8 cellular contexts compared by ENCODE assay signal in the genomic region with DNA sequence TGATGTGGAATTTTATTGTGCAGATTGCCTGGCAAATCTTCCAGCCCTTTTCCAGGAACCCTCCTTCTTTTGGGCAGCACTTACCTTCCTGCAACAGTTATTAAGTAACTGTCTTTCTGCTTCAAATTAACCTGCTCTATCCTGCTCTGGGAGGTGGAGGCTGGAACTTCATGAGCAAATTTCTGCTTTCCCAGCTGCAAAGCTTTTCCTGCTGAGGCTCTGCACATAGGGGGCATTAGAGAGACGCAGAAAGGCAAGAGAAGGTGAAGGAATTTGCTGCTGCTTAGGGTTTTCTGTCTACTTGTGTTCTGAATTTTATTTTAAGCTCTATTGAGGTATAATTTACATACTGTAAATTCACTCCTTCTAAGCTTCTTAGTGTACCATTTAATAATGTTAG.
A peak's percentile ranks its signal among the peaks of the same experiment; 100 is the strongest.
DNase-seq lines count a peak whose midpoint lies in the region; ATAC-seq and TF ChIP-seq lines count a peak whose summit lies in the region.

No MANE protein-coding gene starts in this region.

- H3K9me3 ChIP-seq in Peyer's patch = no peaks in the 10 kb centered on the region

- no peak overlapping the region for H3K4me3 ChIP-seq in Peyer's patch

- CTCF ChIA-PET in activated naive CD4-positive, alpha-beta T cell treated with anti-CD3 and anti-CD28 coated beads for 36 hours (lab: Charles Lee) = interaction anchor here (0.8 to 1.3 kb wide), 6 partner anchors 11 to 600 kb away, joined by 3 to 6 read pairs (median 3); no protein-coding TSS in a partner anchor

- H3K27ac ChIP-seq in Peyer's patch = no peak overlapping the region

- TF ChIP-seq CTCF in Peyer's patch (IDR thresholded peaks at IDR 0.05) = peak in 3 of 6 experiments; percentile 27 to 54 (median 53)

- H3K27me3 Mint-ChIP-seq in activated naive CD4-positive, alpha-beta T cell treated with anti-CD3 and anti-CD28 coated beads for 36 hours (ENCODE audit: low read depth) = peaks cover 11% of the 10 kb centered on the region

- no peak overlapping the region for H3K4me3 Mint-ChIP-seq in activated naive CD4-positive, alpha-beta T cell treated with anti-CD3 and anti-CD28 coated beads for 36 hours

- no peaks in the 10 kb centered on the region for H3K27me3 ChIP-seq in Peyer's patch

- H3K27ac Mint-ChIP-seq in activated naive CD4-positive, alpha-beta T cell treated with anti-CD3 and anti-CD28 coated beads for 36 hours = no peak overlapping the region

- ATAC-seq in GM21423 (IDR thresholded peaks at IDR 0.05; ENCODE audit: unreplicated experiment) = no peak

- H3K4me1 ChIP-seq in Peyer's patch = peaks cover 0 to 17% (median 0%) of the 10 kb centered on the region in 4 donors

- peak; percentile 38 for DNase-seq in activated naive CD4-positive, alpha-beta T cell treated with anti-CD3 and anti-CD28 coated beads for 36 hours
- no peak for DNase-seq in activated naive CD4-positive, alpha-beta T cell (lab: John Stamatoyannopoulos, UW)
- DNase-seq in NCI-H82 treated with DMSO at 0.1 percent for 48 hours (lab: John Stamatoyannopoulos, UW; ENCODE audit: unreplicated experiment) (peak; percentile 5), epidermal melanocyte (ENCODE audit: insufficient read length, low spot score) (peak; percentile 68), occipital lobe (lab: John Stamatoyannopoulos, UW) (peak; percentile 31), Peyer's patch (no peak)
- DNase-seq in activated CD4-positive, alpha-beta T cell treated with anti-CD3 and anti-CD28 coated beads for 48 hours = no peak

- H3K4me1 Mint-ChIP-seq in activated naive CD4-positive, alpha-beta T cell treated with anti-CD3 and anti-CD28 coated beads for 36 hours (ENCODE audit: low read depth) = peaks cover 16% of the 10 kb centered on the region

- H3K36me3 ChIP-seq in Peyer's patch = no peaks in the 10 kb centered on the region

- no peak for TF ChIP-seq POLR2A in Peyer's patch (IDR thresholded peaks at IDR 0.05)

- H3K36me3 Mint-ChIP-seq in activated naive CD4-positive, alpha-beta T cell treated with anti-CD3 and anti-CD28 coated beads for 36 hours (ENCODE audit: low read depth) = no peaks in the 10 kb centered on the region

- no peaks in the 10 kb centered on the region for H3K9me3 Mint-ChIP-seq in activated naive CD4-positive, alpha-beta T cell treated with anti-CD3 and anti-CD28 coated beads for 36 hours

- intact Hi-C loops in activated naive CD4-positive, alpha-beta T cell treated with anti-CD3 and anti-CD28 coated beads for 36 hours (cut with micrococcal nuclease) = no loop called here

Comparison
In these comparisons a context has a peak if more than half of its experiments do, and no peak if none do; other contexts are left out.
1. DNase-seq: peak in activated naive CD4-positive, alpha-beta T cell treated with anti-CD3 and anti-CD28 coated beads for 36 hours (single experiment), NCI-H82 treated with DMSO at 0.1 percent for 48 hours (single experiment), epidermal melanocyte (single experiment) and occipital lobe (single experiment); none in activated naive CD4-positive, alpha-beta T cell (0 of 4), activated CD4-positive, alpha-beta T cell treated with anti-CD3 and anti-CD28 coated beads for 48 hours (single experiment) and Peyer's patch (0 of 3).